ENCODE assay signal across 8 cellular contexts in genomic region chr10:123995082-123995460, GRCh38.
DNase-seq lines count a peak whose midpoint lies in the region; ATAC-seq and TF ChIP-seq lines count a peak whose summit lies in the region.

No MANE protein-coding gene starts in this region.

- no peak for TF ChIP-seq CTCF in right atrium auricular region (IDR thresholded peaks at IDR 0.05)
- TF ChIP-seq CTCF in sigmoid colon (IDR thresholded peaks at IDR 0.05) = no peak

- peaks cover 30% of the 10 kb centered on the region for H3F3A ChIP-seq in GM23248 (ENCODE audit: insufficient read depth)

- no peaks in the 10 kb centered on the region for H3K79me2 ChIP-seq in GM23248 (ENCODE audit: insufficient read depth)

- in situ Hi-C loops in GM23248 (cut with MboI) = no loop called here

- H3K36me3 ChIP-seq in GM23248 (ENCODE audit: low read depth) = no peaks in the 10 kb centered on the region
- no peaks in the 10 kb centered on the region for H3K36me3 ChIP-seq in SJCRH30
- no peaks in the 10 kb centered on the region for H3K36me3 ChIP-seq in right atrium auricular region
- H3K36me3 ChIP-seq in sigmoid colon = no peaks in the 10 kb centered on the region

- H4K20me1 ChIP-seq in GM23248 (ENCODE audit: insufficient read depth) = no peaks in the 10 kb centered on the region

- no peaks in the 10 kb centered on the region for H3K9me2 ChIP-seq in GM23248 (ENCODE audit: insufficient read depth)

- WGBS in GM23248 (ENCODE audit: low coverage in 1 of 2, low lambda C conversion rate in 2 of 2, missing lambda C conversion rate in 2 of 2), 2 experiments = 37 to 45% methylated on average over 11 of the region's 11 CpGs
- WGBS in sigmoid colon, 2 donors = 15 to 16% methylated on average over 11 of the region's 11 CpGs

- H3K27ac ChIP-seq in GM23248 (peak overlapping the region; percentile 66), SJCRH30 (peak overlapping the region; percentile 17), right atrium auricular region (no peak overlapping the region), sigmoid colon (peak overlapping the region; percentile 54 to 71 (median 64))

- H3K4me3 ChIP-seq in GM23248 (peak overlapping the region; percentile 65), SJCRH30 (no peak overlapping the region), right atrium auricular region (peak overlapping the region in 1 of 2 donors; percentile 23), sigmoid colon (peak overlapping the region in 3 of 4 donors; percentile 21 to 35 (median 22))

- no peaks in the 10 kb centered on the region for H3K9me3 ChIP-seq in GM23248 (ENCODE audit: low read depth)
- H3K9me3 ChIP-seq in SJCRH30 (replicated peaks) = no peaks in the 10 kb centered on the region
- H3K9me3 ChIP-seq in right atrium auricular region = no peaks in the 10 kb centered on the region
- no peaks in the 10 kb centered on the region for H3K9me3 ChIP-seq in sigmoid colon

- H3K4me1 ChIP-seq in GM23248 (ENCODE audit: insufficient read depth) (peaks cover 32% of the 10 kb centered on the region), SJCRH30 (peaks cover 4% of the 10 kb centered on the region; the same call in 1 of the 2 replicates), right atrium auricular region (peaks cover 0 to 31% of the 10 kb centered on the region in 2 donors), sigmoid colon (peaks cover 0 to 31% (median 26%) of the 10 kb centered on the region in 4 donors)

- peak overlapping the region; percentile 15; the same call in 1 of the 2 replicates for H3K9ac ChIP-seq in GM23248

- no peak for TF ChIP-seq EP300 in sigmoid colon (IDR thresholded peaks at IDR 0.05)

- TF ChIP-seq POLR2A in sigmoid colon (IDR thresholded peaks at IDR 0.05) = no peak

- H3K27me3 ChIP-seq in GM23248 (replicated peaks; ENCODE audit: insufficient read depth) (peaks cover 13% of the 10 kb centered on the region), SJCRH30 (no peaks in the 10 kb centered on the region), right atrium auricular region (peaks cover 9 to 26% of the 10 kb centered on the region in 2 donors), sigmoid colon (peaks cover 13 to 33% (median 18%) of the 10 kb centered on the region in 3 donors)

- peak overlapping the region; percentile 73 for H2AFZ ChIP-seq in GM23248

- DNase-seq in GM23248 (no peak), SJCRH30 (no peak), right atrium auricular region (ENCODE audit: low spot score) (peak; percentile 59), sigmoid colon (no peak), inferior parietal cortex (ENCODE audit: extremely low spot score) (no peak), NCI-H446 treated with DMSO at 0.1 percent for 48 hours (lab: John Stamatoyannopoulos, UW) (no peak)
- no peak for DNase-seq in stimulated activated CD4-positive, alpha-beta T cell treated with anti-CD3 and anti-CD28 coated beads, Interleukin-1b, Interleukin-23, amount 100 ng/mL, for 48 hours

- no peak for ATAC-seq in HG02840 (IDR thresholded peaks at IDR 0.05; ENCODE audit: low FRiP score, unreplicated experiment)

- intact Hi-C loops in sigmoid colon (cut with DNase I) = loop anchor here (2.0 to 10.0 kb wide), 2 partner anchors 262 to 530 kb away; no protein-coding TSS in a partner anchor

- H3K4me2 ChIP-seq in GM23248 (ENCODE audit: unreplicated experiment) = peak overlapping the region; percentile 67

Comparison
In these comparisons a context has a peak if more than half of its experiments do, and no peak if none do; other contexts are left out.
1. H3K27ac ChIP-seq: peak in GM23248 (single experiment), SJCRH30 (single experiment) and sigmoid colon (4 of 4); none in right atrium auricular region (0 of 2).